Comparison of ENCODE assay signal across 8 cellular contexts in the genomic region with DNA sequence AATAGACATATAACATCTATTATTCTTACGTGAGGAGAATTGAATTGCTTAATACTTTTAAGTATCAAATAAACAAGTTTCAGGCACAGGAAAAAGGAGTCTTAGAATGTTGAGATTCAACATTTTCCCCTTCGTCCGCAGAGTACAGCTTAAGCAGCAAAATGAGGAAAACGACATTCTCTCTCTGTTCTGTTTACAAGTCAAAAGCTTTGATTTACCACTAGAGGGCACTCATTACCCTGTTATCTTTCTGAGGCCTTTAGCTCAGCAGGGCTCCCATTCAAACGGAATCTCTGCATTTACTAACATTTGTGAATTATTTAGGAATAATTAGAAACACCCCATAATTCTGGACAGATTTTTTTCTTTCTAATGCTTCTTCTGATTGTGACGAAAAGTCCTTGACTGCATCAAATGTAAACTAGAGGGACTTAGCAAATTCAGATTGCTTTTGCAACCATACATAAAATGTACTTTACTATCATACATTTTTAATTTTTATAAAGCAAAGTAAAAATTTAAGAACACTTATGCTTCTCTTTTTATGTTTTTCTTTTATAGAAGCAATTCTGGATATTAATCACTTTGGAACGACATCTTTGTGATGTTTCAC.
DNase-seq lines count a peak whose midpoint lies in the region; ATAC-seq, FAIRE-seq and TF ChIP-seq lines count a peak whose summit lies in the region.

No MANE protein-coding gene starts in this region.

- 12 to 14% (median 14%) methylated on average over 7 of the region's 7 CpGs for WGBS in small intestine, 3 donors

- FAIRE-seq in small intestine (lab: Jason Lieb, UNC) = no peak

- H3K9me3 ChIP-seq in right atrium auricular region (no peaks in the 10 kb centered on the region), small intestine (ENCODE audit: control insufficient read depth, low read depth) (no peaks in the 10 kb centered on the region)

- H3K4me3 ChIP-seq in right atrium auricular region = peak overlapping the region in 1 of 2 donors; percentile 30
- H3K4me3 ChIP-seq in small intestine (ENCODE audit: low read depth in 1 of 2, low read length in 2 of 2) = no peak overlapping the region

- peak; percentile 25 for DNase-seq in Daoy (ENCODE audit: low read depth)
- peak; percentile 92 for DNase-seq in NCI-H345 treated with DMSO at 0.1 percent for 48 hours (lab: John Stamatoyannopoulos, UW; ENCODE audit: unreplicated experiment)
- DNase-seq in amniotic epithelial cell (ENCODE audit: low read depth) = peak; percentile 81
- no peak for DNase-seq in right atrium auricular region (ENCODE audit: low spot score)
- peak; percentile 44 for DNase-seq in small intestine
- DNase-seq in stimulated activated naive CD4-positive, alpha-beta T cell treated with Interleukin-2 at 50 U/mL for 16 hours (lab: John Stamatoyannopoulos, UW) = no peak

- H3K36me3 ChIP-seq in right atrium auricular region = no peaks in the 10 kb centered on the region
- no peaks in the 10 kb centered on the region for H3K36me3 ChIP-seq in small intestine (ENCODE audit: control insufficient read depth in 2 of 2, insufficient read depth in 2 of 2, low read length in 2 of 2)

- H3K27me3 ChIP-seq in right atrium auricular region (no peaks in the 10 kb centered on the region), small intestine (ENCODE audit: control insufficient read depth in 2 of 2, insufficient read depth in 2 of 2, low read length in 2 of 2) (peaks cover 0 to 2% of the 10 kb centered on the region in 2 donors)

- peak overlapping the region in 1 of 2 donors; percentile 37 for H3K27ac ChIP-seq in right atrium auricular region
- no peak overlapping the region for H3K27ac ChIP-seq in small intestine (ENCODE audit: low read depth in 1 of 2, low read length in 1 of 2)

- ATAC-seq in GM19455 (IDR thresholded peaks at IDR 0.05; ENCODE audit: unreplicated experiment) (peak; percentile 89), HG03460 (IDR thresholded peaks at IDR 0.05; ENCODE audit: unreplicated experiment) (peak; percentile 91)

- H3K4me1 ChIP-seq in right atrium auricular region (peaks cover 0 to 11% of the 10 kb centered on the region in 2 donors), small intestine (ENCODE audit: control insufficient read depth in 2 of 2, insufficient read depth in 1 of 2, low read depth in 1 of 2, low read length in 1 of 2) (no peaks in the 10 kb centered on the region)

- peak; percentile 40 to 80 for TF ChIP-seq CTCF in right atrium auricular region (IDR thresholded peaks at IDR 0.05)

Comparison
In these comparisons a context has a peak if more than half of its experiments do, and no peak if none do; other contexts are left out.
1. DNase-seq: peak in Daoy (single experiment), NCI-H345 treated with DMSO at 0.1 percent for 48 hours (single experiment), amniotic epithelial cell (single experiment) and small intestine (single experiment); none in right atrium auricular region (single experiment) and stimulated activated naive CD4-positive, alpha-beta T cell treated with Interleukin-2 at 50 U/mL for 16 hours (single experiment).